Comparison of ENCODE assay signal across 8 cellular contexts in the genomic region with DNA sequence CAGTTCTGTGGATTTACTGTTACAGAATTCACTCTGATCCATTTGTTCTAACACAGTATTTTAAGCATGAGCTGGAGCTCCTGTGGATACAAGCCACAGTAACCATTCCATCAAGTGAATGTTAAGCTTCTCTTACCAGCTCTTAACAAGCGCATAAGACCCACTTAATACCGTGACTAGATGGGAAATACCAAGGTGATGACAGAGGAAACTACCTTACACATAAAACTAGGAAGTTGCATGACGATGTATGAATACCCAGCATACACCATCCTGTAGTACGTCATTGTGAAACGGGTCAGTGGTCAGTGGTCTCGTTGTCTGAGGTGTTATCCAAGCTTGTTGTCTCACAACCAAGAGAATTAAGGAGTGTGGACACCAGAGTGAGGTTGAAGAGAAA. TPM values are rescaled to one million over a fixed set of nuclear protein-coding genes. Genes with fewer than 3 reads are reported as not detected.
DNase-seq lines count a peak whose midpoint lies in the region; ATAC-seq and TF ChIP-seq lines count a peak whose summit lies in the region.

No MANE protein-coding gene starts in this region.

- peak overlapping the region; percentile 97 for H3K4me3 Mint-ChIP-seq in T-helper 17 cell

- peak overlapping the region; percentile 14 to 19 for H3K4me3 ChIP-seq in neutrophil (ENCODE audit: low read depth in 1 of 2, low read length in 1 of 2)

- H3K27ac ChIP-seq in neutrophil: peak overlapping the region; percentile 98

- H3K36me3 Mint-ChIP-seq in T-helper 17 cell (ENCODE audit: low read depth): peaks cover 8% of the 10 kb centered on the region

- peak; percentile 50 for ATAC-seq in GM18868 (IDR thresholded peaks at IDR 0.05; ENCODE audit: unreplicated experiment)
- peak; percentile 33 for ATAC-seq in HG02571 (IDR thresholded peaks at IDR 0.05; ENCODE audit: unreplicated experiment)
- ATAC-seq in T-helper 17 cell: peak; percentile 52

- H3K27me3 Mint-ChIP-seq in T-helper 17 cell: no peaks in the 10 kb centered on the region

- DNase-seq in T-helper 17 cell: peak in 1 of 3 donors; percentile 19
- DNase-seq in amniotic stem cell (lab: John Stamatoyannopoulos, UW): no peak
- no peak for DNase-seq in NCI-H748 treated with DMSO at 0.1 percent for 48 hours (lab: John Stamatoyannopoulos, UW)
- DNase-seq in NCI-H510A (lab: John Stamatoyannopoulos, UW): no peak
- DNase-seq in HuH-7.5 (ENCODE audit: low spot score): no peak

- no peaks in the 10 kb centered on the region for H3K36me3 ChIP-seq in neutrophil

- H3K9me3 ChIP-seq in T-helper 17 cell (ENCODE audit: control insufficient read depth, low read length, poor library complexity, severe bottlenecking) (no peaks in the 10 kb centered on the region), neutrophil (no peaks in the 10 kb centered on the region)

- no peak for TF ChIP-seq CTCF in neutrophil (IDR thresholded peaks at IDR 0.05)

- peaks cover 79 to 86% of the 10 kb centered on the region in 2 experiments for H3K4me1 ChIP-seq in neutrophil (ENCODE audit: control insufficient read depth in 1 of 2, insufficient read depth in 1 of 2, low read depth in 1 of 2, low read length in 1 of 2)

- H3K4me1 Mint-ChIP-seq in T-helper 17 cell: peaks cover 53% of the 10 kb centered on the region

- no peaks in the 10 kb centered on the region for H3K27me3 ChIP-seq in neutrophil

- peak overlapping the region; percentile 98 for H3K27ac Mint-ChIP-seq in T-helper 17 cell

RNA-seq across cellular contexts. Expression of gene GALC, which starts 2.0 kb away (rescaled TPM):
- 10 to 100 TPM; 33.1 to 36.5 TPM for total RNA-seq in T-helper 17 cell

RNA-seq across cellular contexts. Expression of gene GPR65, which starts 10.0 kb away (rescaled TPM):
- 10 to 100 TPM; 14.9 to 16.6 TPM for total RNA-seq in T-helper 17 cell
